Comparison of ENCODE assay signal across 9 cellular contexts in genomic region chr10:104274762-104275721, GRCh38. TPM values are rescaled to one million over a fixed set of nuclear protein-coding genes. Genes with fewer than 3 reads are reported as not detected.
A peak's percentile ranks its signal among the peaks of the same experiment; 100 is the strongest.
DNase-seq lines count a peak whose midpoint lies in the region; ATAC-seq, FAIRE-seq and TF ChIP-seq lines count a peak whose summit lies in the region.
"Had no signal": no experiment of that assay in that cellular context is flagged by ENCODE, and none has a peak within 500 bp of the region (broad histone marks: within the 10 kb centered on the region; RNA-seq: fewer than 3 reads in every experiment).

No MANE protein-coding gene starts in this region.

- no peaks in the 10 kb centered on the region for H3K9me3 ChIP-seq in WERI-Rb-1 (ENCODE audit: severe bottlenecking)
- no peaks in the 10 kb centered on the region for H3K9me3 ChIP-seq in kidney (ENCODE audit: control insufficient read depth in 1 of 2, low read length in 2 of 2)

- ATAC-seq in GM18519 (IDR thresholded peaks at IDR 0.05; ENCODE audit: low FRiP score, unreplicated experiment) (peak; percentile 57), HG03342 (IDR thresholded peaks at IDR 0.05; ENCODE audit: unreplicated experiment) (peak; percentile 72)

- H3K27ac ChIP-seq in WERI-Rb-1 (no peak overlapping the region), kidney (ENCODE audit: low read depth in 2 of 2, low read length in 2 of 2) (peak overlapping the region; percentile 5 to 46)

- DNase-seq in WERI-Rb-1 (no peak), bronchial epithelial cell (ENCODE audit: low read depth) (peak; percentile 58), kidney (peak; percentile 86), D721Med (ENCODE audit: insufficient read length, low spot score) (no peak), GDM1 (lab: John Stamatoyannopoulos, UW) (no peak)
- DNase-seq in stimulated activated CD4-positive, alpha-beta T cell treated with anti-CD3 and anti-CD28 coated beads, Interleukin-4, amount 100 ng/mL, for 48 hours (ENCODE audit: low read depth in 2 of 2): peak; percentile 42 to 44

- no peaks in the 10 kb centered on the region for H3K27me3 ChIP-seq in WERI-Rb-1 (ENCODE audit: insufficient read depth, low read depth, severe bottlenecking)
- H3K27me3 ChIP-seq in bronchial epithelial cell (ENCODE audit: control insufficient read depth, insufficient read depth, low read length): no peaks in the 10 kb centered on the region

- H3K4me3 ChIP-seq in WERI-Rb-1 (ENCODE audit: low read depth, low read length) (no peak overlapping the region), bronchial epithelial cell (ENCODE audit: low read depth, low read length) (peak overlapping the region; percentile 50), kidney (ENCODE audit: low read length in 2 of 2) (peak overlapping the region; percentile 58 to 62)

- intact Hi-C loops in kidney (cut with DNase I): no loop called here

- peak; percentile 71 for TF ChIP-seq CTCF in WERI-Rb-1 (IDR thresholded peaks at IDR 0.05; ENCODE audit: low read depth, low read length)
- TF ChIP-seq CTCF in bronchial epithelial cell (IDR thresholded peaks at IDR 0.05; ENCODE audit: insufficient read depth, low read length, severe bottlenecking): peak; percentile 96
- peak; percentile 73 for TF ChIP-seq CTCF in kidney (IDR thresholded peaks at IDR 0.05; ENCODE audit: borderline replicate concordance, extremely low read depth, insufficient read depth)
- TF ChIP-seq CTCF in D721Med (IDR thresholded peaks at IDR 0.05; ENCODE audit: insufficient read depth, missing control alignments): no peak

- H3K9ac ChIP-seq in kidney (ENCODE audit: low read length in 2 of 2): peak overlapping the region in 1 of 2 donors; percentile 44

- FAIRE-seq in bronchial epithelial cell (lab: Jason Lieb, UNC) (no peak), kidney (lab: Jason Lieb, UNC) (no peak), D721Med (lab: Jason Lieb, UNC) (no peak)
- FAIRE-seq: colon had no signal

- no peaks in the 10 kb centered on the region for H3K36me3 ChIP-seq in WERI-Rb-1
- no peaks in the 10 kb centered on the region for H3K36me3 ChIP-seq in bronchial epithelial cell (ENCODE audit: control insufficient read depth, insufficient read depth, low read length)
- H3K36me3 ChIP-seq in kidney (ENCODE audit: control insufficient read depth in 1 of 2, insufficient read depth in 2 of 2, low read length in 2 of 2): peaks cover 0 to 2% of the 10 kb centered on the region in 2 donors

- H3K4me1 ChIP-seq in kidney (ENCODE audit: control insufficient read depth in 1 of 2, insufficient read depth in 1 of 2, low read depth in 1 of 2, low read length in 2 of 2): no peaks in the 10 kb centered on the region

RNA-seq across cellular contexts. Expression of gene GSTO2, which starts 6.1 kb away (rescaled TPM):
- total RNA-seq in bronchial epithelial cell (24.7 and 29.2 TPM in 2 replicates), kidney (22.3 TPM)
- polyA plus RNA-seq in kidney (ENCODE audit: insufficient read depth, low read depth, low replicate concordance): 56.7 TPM

RNA-seq across cellular contexts. Expression of gene GSTO1, which starts 20.4 kb away (rescaled TPM):
- total RNA-seq in bronchial epithelial cell (75.8 and 158 TPM in 2 replicates), kidney (83.7 TPM)
- 263 TPM for polyA plus RNA-seq in kidney (ENCODE audit: insufficient read depth, low read depth, low replicate concordance)

RNA-seq across cellular contexts. Expression of gene CFAP43, which starts 42.9 kb away (rescaled TPM):
- total RNA-seq in bronchial epithelial cell (0.26 and 0.38 TPM in 2 replicates), kidney (7.2 TPM)
- polyA plus RNA-seq in kidney (ENCODE audit: insufficient read depth, low read depth, low replicate concordance): 3.1 TPM

Comparison
In these comparisons a context has a peak if more than half of its experiments do, and no peak if none do; other contexts are left out.
1. DNase-seq: peak in bronchial epithelial cell (single experiment), kidney (single experiment) and stimulated activated CD4-positive, alpha-beta T cell treated with anti-CD3 and anti-CD28 coated beads, Interleukin-4, amount 100 ng/mL, for 48 hours (2 of 2); none in WERI-Rb-1 (single experiment), D721Med (single experiment) and GDM1 (single experiment).